ENCODE assay signal across 1 cellular context in the genomic region with DNA sequence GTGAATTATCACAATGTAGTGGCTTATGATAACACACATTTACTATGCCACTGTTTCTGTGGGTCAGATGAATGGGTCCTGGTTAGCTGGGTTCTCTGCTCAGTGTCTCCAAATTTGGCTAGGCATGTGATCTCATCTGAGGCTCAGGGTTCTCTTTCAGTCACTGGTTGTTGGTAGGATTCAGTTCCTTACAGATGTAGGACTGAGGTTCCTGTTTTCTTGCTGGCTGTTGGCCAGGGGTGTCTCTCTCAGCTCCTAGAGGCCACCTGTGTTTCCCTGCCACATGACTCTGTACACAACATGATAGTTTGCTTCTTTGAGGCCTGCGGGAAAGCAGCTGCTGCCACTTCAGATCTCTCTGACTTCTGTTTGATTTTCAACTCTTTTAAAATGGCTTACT.
A peak's percentile ranks its signal among the peaks of the same experiment; 100 is the strongest.
TF ChIP-seq lines count a peak whose summit lies in the region.

No MANE protein-coding gene starts in this region.

TF ChIP-seq in HepG2, 621 proteins besides CTCF, POLR2A, EP300 and RAD21:
- TF ChIP-seq ZNF670 (CRISPR knock-in tag; IDR thresholded peaks at IDR 0.05; ENCODE audit: borderline replicate concordance), result no peak
- peak; percentile 19 for TF ChIP-seq RBM22 (optimal IDR thresholded peaks at IDR 0.05; ENCODE audit: low read length)
